Comparison of ENCODE assay signal across 12 cellular contexts in the genomic region with DNA sequence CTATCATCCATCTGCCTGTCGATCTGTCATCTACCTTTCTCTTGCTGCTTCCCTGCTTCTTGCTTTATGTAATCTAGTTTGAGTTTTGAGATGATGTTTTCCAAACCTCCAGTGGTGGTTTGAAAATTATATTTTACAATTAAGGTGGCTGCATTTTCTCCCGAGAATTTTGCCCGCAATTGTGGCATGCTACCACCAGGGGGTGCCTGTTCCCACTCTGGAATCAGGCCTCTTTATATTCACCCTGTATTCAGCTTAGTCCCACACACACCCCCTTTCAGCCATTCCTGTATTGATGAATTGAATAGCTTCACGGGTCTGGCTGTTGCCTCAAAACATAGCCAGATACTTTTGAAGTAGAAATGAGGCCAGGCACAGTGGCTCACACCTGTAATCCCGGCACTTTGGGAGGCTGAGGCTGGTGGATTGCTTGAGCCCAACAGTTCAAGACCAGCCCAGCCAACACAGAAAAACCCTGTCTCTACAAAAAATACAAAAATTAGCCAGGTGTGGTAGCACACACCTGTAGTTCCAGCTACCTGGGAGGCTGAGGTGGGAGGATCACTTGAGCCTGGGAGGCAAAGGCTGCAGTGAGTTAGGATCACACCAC. TPM values are rescaled to one million over a fixed set of nuclear protein-coding genes. Genes with fewer than 3 reads are reported as not detected.
A peak's percentile ranks its signal among the peaks of the same experiment; 100 is the strongest.
DNase-seq lines count a peak whose midpoint lies in the region; ATAC-seq and TF ChIP-seq lines count a peak whose summit lies in the region.
"Had no signal": no experiment of that assay in that cellular context is flagged by ENCODE, and none has a peak within 500 bp of the region (broad histone marks: within the 10 kb centered on the region; RNA-seq: fewer than 3 reads in every experiment).

No MANE protein-coding gene starts in this region.

- no peak overlapping the region for H3K27ac Mint-ChIP-seq in glutamatergic neuron (ENCODE audit: unreplicated experiment)
- no peak overlapping the region for H3K27ac Mint-ChIP-seq in T-helper 2 cell treated with Interferon-gamma antibody and Interleukin-4, amounts not matched to agents 5 μg/mL and 100 μg/mL, for 36 hours
- H3K27ac Mint-ChIP-seq in stimulated activated naive B cell treated with anti-CD40 and anti-IgM and Interleukin-4, amounts not matched to agents 10 μg/mL and 1 μg/mL and 100 μg/mL, for 72 hours = no peak overlapping the region

- POLR2A ChIA-PET in A673 (lab: Charles Lee; ENCODE audit: low non-redundant PET) = no interaction called here
- POLR2A ChIA-PET in RWPE1 (lab: Yijun Ruan, JAX; ENCODE audit: low non-redundant PET) = no interaction called here

- no peak overlapping the region for H3K4me3 ChIP-seq in A673 (ENCODE audit: low read depth, low read length, poor library complexity, severe bottlenecking)
- H3K4me3 ChIP-seq in GM06990 (replicated peaks; ENCODE audit: low read depth, low read length) = no peak overlapping the region

- peaks cover 7% of the 10 kb centered on the region for H3K36me3 Mint-ChIP-seq in glutamatergic neuron (ENCODE audit: unreplicated experiment)
- H3K36me3 Mint-ChIP-seq in T-helper 2 cell treated with Interferon-gamma antibody and Interleukin-4, amounts not matched to agents 5 μg/mL and 100 μg/mL, for 36 hours (ENCODE audit: low read depth) = peaks cover 4% of the 10 kb centered on the region
- H3K36me3 Mint-ChIP-seq in stimulated activated naive B cell treated with anti-CD40 and anti-IgM and Interleukin-4, amounts not matched to agents 10 μg/mL and 1 μg/mL and 100 μg/mL, for 72 hours = peaks cover 0 to 17% of the 10 kb centered on the region in 2 donors

- no peaks in the 10 kb centered on the region for H3K4me1 ChIP-seq in A673 (ENCODE audit: insufficient read depth, low read length, poor library complexity, severe bottlenecking)

- intact Hi-C loops in A673 (cut with micrococcal nuclease; ENCODE audit: unreplicated experiment) = no loop called here

- CTCF ChIA-PET in A673 (lab: Charles Lee) (no interaction called here), RWPE1 (lab: Yijun Ruan, JAX) (interaction anchor here (0.5 to 1.7 kb wide), 6 partner anchors 8 to 153 kb away, joined by 3 to 5 read pairs (median 4); no protein-coding TSS in a partner anchor)

- H3K27me3 ChIP-seq in A673 (replicated peaks; ENCODE audit: insufficient read depth, low read depth, low read length, poor library complexity) (peaks cover 18% of the 10 kb centered on the region), GM06990 (replicated peaks; ENCODE audit: control insufficient read depth, insufficient read depth, low read length) (no peaks in the 10 kb centered on the region)

- H3K27me3 Mint-ChIP-seq in glutamatergic neuron (ENCODE audit: unreplicated experiment) = peaks cover 6% of the 10 kb centered on the region
- H3K27me3 Mint-ChIP-seq in T-helper 2 cell treated with Interferon-gamma antibody and Interleukin-4, amounts not matched to agents 5 μg/mL and 100 μg/mL, for 36 hours (ENCODE audit: low read depth) = peaks cover 8% of the 10 kb centered on the region
- H3K27me3 Mint-ChIP-seq in stimulated activated naive B cell treated with anti-CD40 and anti-IgM and Interleukin-4, amounts not matched to agents 10 μg/mL and 1 μg/mL and 100 μg/mL, for 72 hours = peaks cover 47 to 74% of the 10 kb centered on the region in 2 donors

- H3K4me3 Mint-ChIP-seq in glutamatergic neuron (ENCODE audit: unreplicated experiment) = no peak overlapping the region
- no peak overlapping the region for H3K4me3 Mint-ChIP-seq in T-helper 2 cell treated with Interferon-gamma antibody and Interleukin-4, amounts not matched to agents 5 μg/mL and 100 μg/mL, for 36 hours
- H3K4me3 Mint-ChIP-seq in stimulated activated naive B cell treated with anti-CD40 and anti-IgM and Interleukin-4, amounts not matched to agents 10 μg/mL and 1 μg/mL and 100 μg/mL, for 72 hours = no peak overlapping the region

- TF ChIP-seq CTCF in A673 (conservative IDR thresholded peaks at IDR 0.05; ENCODE audit: low read depth, low read length) = peak; percentile 65
- TF ChIP-seq CTCF in GM06990 (IDR thresholded peaks at IDR 0.05; ENCODE audit: insufficient read depth, low read length, poor library complexity, severe bottlenecking) = peak; percentile 43
- TF ChIP-seq CTCF in RWPE1 (conservative IDR thresholded peaks at IDR 0.05; ENCODE audit: low read depth) = peak; percentile 46
- peak; percentile 85 for TF ChIP-seq CTCF in glutamatergic neuron (IDR thresholded peaks at IDR 0.05; ENCODE audit: partially characterized antibody, unreplicated experiment)

- BruUV-seq in A673 (replicated peaks; lab: Mats Ljungman, UMichigan) = no TSS peak

- no peak overlapping the region for H3K27ac ChIP-seq in A673 (ENCODE audit: low read depth, low read length, poor library complexity, severe bottlenecking)
- no peak overlapping the region; the same call in 1 of the 2 replicates for H3K27ac ChIP-seq in RWPE1

- H3K36me3 ChIP-seq in A673 (ENCODE audit: insufficient read depth, low read length, poor library complexity, severe bottlenecking) = no peaks in the 10 kb centered on the region
- no peaks in the 10 kb centered on the region for H3K36me3 ChIP-seq in GM06990 (ENCODE audit: control insufficient read depth, insufficient read depth, low read length)

- H3K9me3 Mint-ChIP-seq in glutamatergic neuron (ENCODE audit: unreplicated experiment) = peaks cover 5% of the 10 kb centered on the region
- H3K9me3 Mint-ChIP-seq in T-helper 2 cell treated with Interferon-gamma antibody and Interleukin-4, amounts not matched to agents 5 μg/mL and 100 μg/mL, for 36 hours = peaks cover 10% of the 10 kb centered on the region
- peaks cover 8 to 9% of the 10 kb centered on the region in 2 donors for H3K9me3 Mint-ChIP-seq in stimulated activated naive B cell treated with anti-CD40 and anti-IgM and Interleukin-4, amounts not matched to agents 10 μg/mL and 1 μg/mL and 100 μg/mL, for 72 hours

- no peak for ATAC-seq in stimulated activated naive B cell treated with anti-CD40 and anti-IgM and Interleukin-4, amounts not matched to agents 10 μg/mL and 1 μg/mL and 100 μg/mL, for 72 hours (replicated peaks)

- DNase-seq in A673 (ENCODE audit: low spot score) (no peak), GM06990 (ENCODE audit: extremely low read depth, insufficient read length) (no peak), RWPE1 (ENCODE audit: low spot score) (no peak), glutamatergic neuron (no peak), cerebellum (ENCODE audit: low spot score) (no peak), occipital lobe (lab: John Stamatoyannopoulos, UW) (no peak)
- DNase-seq in T-helper 2 cell treated with Interferon-gamma antibody and Interleukin-4, amounts not matched to agents 5 μg/mL and 100 μg/mL, for 36 hours (ENCODE audit: low spot score) = no peak
- no peak for DNase-seq in stimulated activated naive B cell treated with anti-CD40 and anti-IgM and Interleukin-4, amounts not matched to agents 10 μg/mL and 1 μg/mL and 100 μg/mL, for 72 hours
- DNase-seq: effector CD4-positive, alpha-beta T cell; NCI-H510A treated with DMSO at 0.1 percent for 48 hours had no signal

- H3K9me3 ChIP-seq in A673 (ENCODE audit: low read depth, low read length, poor library complexity, severe bottlenecking) = no peaks in the 10 kb centered on the region

- H3K4me1 Mint-ChIP-seq in glutamatergic neuron (ENCODE audit: low read depth, unreplicated experiment) = peaks cover 2% of the 10 kb centered on the region
- peaks cover 3% of the 10 kb centered on the region for H3K4me1 Mint-ChIP-seq in T-helper 2 cell treated with Interferon-gamma antibody and Interleukin-4, amounts not matched to agents 5 μg/mL and 100 μg/mL, for 36 hours (ENCODE audit: low read depth)
- H3K4me1 Mint-ChIP-seq in stimulated activated naive B cell treated with anti-CD40 and anti-IgM and Interleukin-4, amounts not matched to agents 10 μg/mL and 1 μg/mL and 100 μg/mL, for 72 hours = peaks cover 3 to 8% of the 10 kb centered on the region in 2 donors

RNA-seq across cellular contexts. Expression of gene PRSS22, which starts 3.2 kb away (rescaled TPM):
- not detected in 2 replicates for total RNA-seq in A673 (2021)
- not detected for total RNA-seq in glutamatergic neuron (ENCODE audit: unreplicated experiment)
- not detected for total RNA-seq in cerebellum
- not detected for total RNA-seq in occipital lobe
- total RNA-seq: activated CD8-positive, alpha-beta memory T cell treated with anti-CD3 and anti-CD28 coated beads for 36 hours had no signal

RNA-seq across cellular contexts. Expression of gene ZG16B, which starts 24.7 kb away (rescaled TPM):
- not detected in 2 replicates for total RNA-seq in A673 (2021)
- not detected for total RNA-seq in glutamatergic neuron (ENCODE audit: unreplicated experiment)
- total RNA-seq in cerebellum = not detected
- 0.47 TPM for total RNA-seq in occipital lobe

RNA-seq across cellular contexts. Expression of gene FLYWCH2, which starts 28.2 kb away (rescaled TPM):
- total RNA-seq in A673 (2021) (23.9 and 28.5 TPM in 2 replicates), glutamatergic neuron (ENCODE audit: unreplicated experiment) (30.5 TPM), cerebellum (21.8 TPM), occipital lobe (43.8 TPM)

RNA-seq across cellular contexts. Expression of gene PRSS21, which starts 37.8 kb away (rescaled TPM):
- total RNA-seq in A673 (2021) (not detected in 2 replicates), glutamatergic neuron (ENCODE audit: unreplicated experiment) (not detected), cerebellum (not detected), occipital lobe (not detected)
- total RNA-seq: mononuclear cell had no signal

RNA-seq across cellular contexts. Expression of gene PRSS41, which starts 56.5 kb away (rescaled TPM):
- total RNA-seq in A673 (2021) (not detected in 2 replicates), glutamatergic neuron (ENCODE audit: unreplicated experiment) (not detected), cerebellum (not detected), occipital lobe (not detected)
- total RNA-seq: activated CD8-positive, alpha-beta memory T cell treated with anti-CD3 and anti-CD28 coated beads for 36 hours; mononuclear cell had no signal
